In genomic region chr20:13186043-13186774, GRCh38 we compare ENCODE assay signal across 25 cellular contexts. TPM values are rescaled to one million over a fixed set of nuclear protein-coding genes. Genes with fewer than 3 reads are reported as not detected.
DNase-seq lines count a peak whose midpoint lies in the region; FAIRE-seq and TF ChIP-seq lines count a peak whose summit lies in the region.
"Had no signal": no experiment of that assay in that cellular context is flagged by ENCODE, and none has a peak within 500 bp of the region (broad histone marks: within the 10 kb centered on the region; RNA-seq: fewer than 3 reads in every experiment).

No MANE protein-coding gene starts in this region.

- H3K27ac ChIP-seq in HUES48 (ENCODE audit: low read depth, low read length) (peak overlapping the region; percentile 71), H1 (ENCODE audit: low read depth, low read length) (no peak overlapping the region; the same call in 1 of the 2 replicates), iPS-20b (ENCODE audit: low read length) (no peak overlapping the region), Peyer's patch (no peak overlapping the region), esophagus muscularis mucosa (replicated peaks in 1 of 4) (no peak overlapping the region)

- H3K4me1 ChIP-seq in HUES48 (ENCODE audit: control insufficient read depth, insufficient read depth, low read length), result peaks cover 23% of the 10 kb centered on the region
- peaks cover 0 to 3% (median 0%) of the 10 kb centered on the region in 4 experiments; a peak in 4 of 7 replicates for H3K4me1 ChIP-seq in H1 (replicated peaks in 1 of 4; ENCODE audit: control insufficient read depth in 3 of 4, insufficient read depth in 4 of 4, low read length in 3 of 4)
- H3K4me1 ChIP-seq in iPS-20b (ENCODE audit: insufficient read depth, low read length), result peaks cover 15% of the 10 kb centered on the region; the same call in 1 of the 2 replicates
- H3K4me1 ChIP-seq in Peyer's patch, result no peaks in the 10 kb centered on the region
- H3K4me1 ChIP-seq in esophagus muscularis mucosa, result no peaks in the 10 kb centered on the region
- H3K4me1 ChIP-seq: BE2C had no signal

- H3K4me2 ChIP-seq in H1 (ENCODE audit: insufficient read depth in 1 of 2, low read depth in 2 of 2, low read length in 2 of 2), result peak overlapping the region; percentile 28 to 47

- TF ChIP-seq EP300 in H1 (IDR thresholded peaks at IDR 0.05; ENCODE audit: borderline replicate concordance in 1 of 2, low read depth in 2 of 2, low read length in 2 of 2) (no peak), esophagus muscularis mucosa (IDR thresholded peaks at IDR 0.05) (no peak)

- no peak overlapping the region for H2BK15ac ChIP-seq in H1 (ENCODE audit: low read length)

- H4K91ac ChIP-seq in H1 (replicated peaks; ENCODE audit: insufficient read length, low read length), result no peak overlapping the region

- H3K9ac ChIP-seq in HUES48 (ENCODE audit: low read depth, low read length) (no peak overlapping the region), H1 (replicated peaks in 1 of 4; ENCODE audit: extremely low read depth in 1 of 4, low read depth in 3 of 4, low read length in 3 of 4) (no peak overlapping the region), iPS-20b (ENCODE audit: low read depth, low read length) (no peak overlapping the region; the same call in 1 of the 2 replicates)

- TF ChIP-seq POLR2A in H1 (IDR thresholded peaks at IDR 0.05; ENCODE audit: control extremely low read depth in 1 of 2, low read depth in 2 of 2, low read length in 2 of 2) (no peak), Peyer's patch (IDR thresholded peaks at IDR 0.05) (no peak), esophagus muscularis mucosa (IDR thresholded peaks at IDR 0.05; ENCODE audit: low read depth) (no peak)

- H4K20me1 ChIP-seq in H1 (replicated peaks in 1 of 2; ENCODE audit: control insufficient read depth in 1 of 2, insufficient read depth in 2 of 2, low read length in 2 of 2), result no peaks in the 10 kb centered on the region

- H2BK20ac ChIP-seq in H1 (ENCODE audit: low read length), result no peak overlapping the region

- no peak overlapping the region for H3K18ac ChIP-seq in H1 (ENCODE audit: extremely low read depth, low read length)

- H2BK120ac ChIP-seq in H1 (replicated peaks; ENCODE audit: low read depth, low read length), result no peak overlapping the region

- no peaks in the 10 kb centered on the region for H3K9me3 ChIP-seq in HUES48 (ENCODE audit: control insufficient read depth, insufficient read depth, low read length)
- H3K9me3 ChIP-seq in H1 (ENCODE audit: insufficient read depth in 2 of 2, low read depth in 1 of 2, low read length in 1 of 2), result no peaks in the 10 kb centered on the region
- no peaks in the 10 kb centered on the region for H3K9me3 ChIP-seq in iPS-20b (ENCODE audit: insufficient read depth, low read depth, low read length)
- H3K9me3 ChIP-seq in Peyer's patch, result no peaks in the 10 kb centered on the region
- H3K9me3 ChIP-seq in esophagus muscularis mucosa, result peaks cover 0 to 12% (median 3%) of the 10 kb centered on the region in 4 donors
- H3K9me3 ChIP-seq: BE2C had no signal

- H2BK12ac ChIP-seq in H1 (ENCODE audit: low read depth, low read length), result no peak overlapping the region

- WGBS in H1 (ENCODE audit: extremely low coverage in 1 of 2, insufficient coverage in 1 of 2, insufficient read length in 1 of 2, insufficient replicate concordance in 2 of 2, low coverage in 1 of 2, low lambda C conversion rate in 2 of 2, missing lambda C conversion rate in 1 of 2), 2 experiments, result 13% methylated on average over 3 of the region's 3 CpGs; no CpG with 5 or more reads in 1 of the 2 experiments
- WGBS in esophagus muscularis mucosa, result 67% methylated on average over 3 of the region's 3 CpGs

- H3K56ac ChIP-seq in H1 (replicated peaks; ENCODE audit: insufficient read length, low read depth, low read length), result no peak overlapping the region

- no peak for TF ChIP-seq RAD21 in H1 (IDR thresholded peaks at IDR 0.05 in 1 of 2, conservative IDR thresholded peaks at IDR 0.05 in 1 of 2; ENCODE audit: low read depth in 2 of 2, low read length in 2 of 2)

- TF ChIP-seq CTCF in H1 (IDR thresholded peaks at IDR 0.05; ENCODE audit: control extremely low read depth in 1 of 3, insufficient read depth in 1 of 3, low read depth in 1 of 3, low read length in 3 of 3) (no peak), Peyer's patch (IDR thresholded peaks at IDR 0.05) (no peak), esophagus muscularis mucosa (IDR thresholded peaks at IDR 0.05) (no peak)

- no peak overlapping the region for H2AFZ ChIP-seq in H1 (ENCODE audit: low read length)

- no peaks in the 10 kb centered on the region for H3K79me1 ChIP-seq in H1 (ENCODE audit: low read depth, low read length)

- no peak overlapping the region for H3K4ac ChIP-seq in H1 (replicated peaks; ENCODE audit: insufficient read length, low read depth, low read length)

- H3K36me3 ChIP-seq in H7 (replicated peaks; ENCODE audit: control insufficient read depth, insufficient read depth, low read length) (no peaks in the 10 kb centered on the region), HUES48 (ENCODE audit: control insufficient read depth, insufficient read depth, low read length) (no peaks in the 10 kb centered on the region), H1 (ENCODE audit: control insufficient read depth in 2 of 4, insufficient read depth in 4 of 4, low read length in 3 of 4) (no peaks in the 10 kb centered on the region), iPS-20b (ENCODE audit: insufficient read depth, low read depth, low read length) (no peaks in the 10 kb centered on the region), Peyer's patch (no peaks in the 10 kb centered on the region), esophagus muscularis mucosa (no peaks in the 10 kb centered on the region)
- H3K36me3 ChIP-seq: BE2C had no signal

- DNase-seq in H7, result peak; percentile 4
- DNase-seq in H1 (ENCODE audit: low read depth in 1 of 2, low spot score in 2 of 2), result no peak
- DNase-seq in SKM-1 treated with dmso at 0.1 percent for 144 hours (lab: John Stamatoyannopoulos, UW; ENCODE audit: unreplicated experiment), result no peak
- no peak for DNase-seq in Peyer's patch
- no peak for DNase-seq in esophagus muscularis mucosa (ENCODE audit: extremely low spot score)
- DNase-seq: ACHN; BE2C; C1 segment of cervical spinal cord; CD4-positive, CD25-positive, alpha-beta regulatory T cell; CD8-positive, alpha-beta memory T cell; COR-L47; DMS 273 treated with DMSO at 0.1 percent for 48 hours; DMS53; DND-41; EL; Karpas-422; KBM-7 had no signal

- no peak for FAIRE-seq in H1 (lab: Jason Lieb, UNC)
- FAIRE-seq: A204.1, G401.6, GM12891, GM19239, HepG2 had no signal

- no peak overlapping the region for H3K14ac ChIP-seq in H1 (ENCODE audit: insufficient read length)

- no peaks in the 10 kb centered on the region for H3K27me3 ChIP-seq in H7 (ENCODE audit: control insufficient read depth, insufficient read depth, low read length)
- no peaks in the 10 kb centered on the region for H3K27me3 ChIP-seq in HUES48 (ENCODE audit: control insufficient read depth, insufficient read depth, low read length)
- H3K27me3 ChIP-seq in H1 (replicated peaks in 1 of 4; ENCODE audit: control insufficient read depth in 3 of 4, extremely low read depth in 1 of 4, insufficient read depth in 3 of 4, low read length in 3 of 4), result no peaks in the 10 kb centered on the region
- no peaks in the 10 kb centered on the region for H3K27me3 ChIP-seq in iPS-20b (ENCODE audit: insufficient read depth, low read length)
- no peaks in the 10 kb centered on the region for H3K27me3 ChIP-seq in Peyer's patch
- H3K27me3 ChIP-seq in esophagus muscularis mucosa, result no peaks in the 10 kb centered on the region
- H3K27me3 ChIP-seq: BE2C had no signal

- POLR2A ChIA-PET in H1 (lab: Charles Lee; ENCODE audit: partially characterized antibody), result interaction anchor here (1.1 kb wide), 1 partner anchor 35 kb away, joined by 4 read pairs; the partner anchor contains the start of gene ISM1

- no peaks in the 10 kb centered on the region for H3K79me2 ChIP-seq in H1 (ENCODE audit: control insufficient read depth in 1 of 2, insufficient read depth in 2 of 2, low read length in 2 of 2)

- no peak overlapping the region for H4K8ac ChIP-seq in H1 (ENCODE audit: extremely low read depth, insufficient read depth, low read length)

- no peak overlapping the region; the same call in 1 of the 2 replicates for H2BK5ac ChIP-seq in H1 (ENCODE audit: low read depth, low read length)

- no peak overlapping the region for H4K5ac ChIP-seq in H1 (ENCODE audit: insufficient read length, low read depth, low read length)

- no peak overlapping the region for H2AK5ac ChIP-seq in H1 (ENCODE audit: low read depth, low read length)

- 0 out of 2 replicates have a peak, but pooled peaks cover 1% of the 10 kb centered on the region for H3K23me2 ChIP-seq in H1 (ENCODE audit: low read depth, low read length)

- no peak overlapping the region for H3K23ac ChIP-seq in H1 (ENCODE audit: insufficient read length)

- CTCF ChIA-PET in H1 (lab: Charles Lee; ENCODE audit: partially characterized antibody), result interaction anchor here (1.0 kb wide), 1 partner anchor 8 kb away, joined by 3 read pairs; no protein-coding TSS in a partner anchor

- H3K4me3 ChIP-seq in H7 (ENCODE audit: insufficient read depth, low read depth, low read length), result no peak overlapping the region
- H3K4me3 ChIP-seq in HUES48 (ENCODE audit: low read depth, low read length), result no peak overlapping the region; the same call in 1 of the 2 replicates
- H3K4me3 ChIP-seq in H1 (ENCODE audit: extremely low read depth in 1 of 4, insufficient read depth in 2 of 4, low read depth in 3 of 4, low read length in 4 of 4), result peak overlapping the region in 1 of 4 experiments; percentile 22; a peak in 2 of 8 replicates
- peak overlapping the region; percentile 5; the same call in 1 of the 2 replicates for H3K4me3 ChIP-seq in iPS-20b (ENCODE audit: low read length)
- no peak overlapping the region for H3K4me3 ChIP-seq in Peyer's patch
- H3K4me3 ChIP-seq in esophagus muscularis mucosa, result no peak overlapping the region

- intact Hi-C loops in esophagus muscularis mucosa (cut with DNase I), result no loop called here

TF ChIP-seq in H1, 55 proteins besides CTCF, POLR2A, EP300 and RAD21 (continues in another document):
- TF ChIP-seq SP4 (IDR thresholded peaks at IDR 0.05; ENCODE audit: low read length) (no peak), RNF2 (IDR thresholded peaks at IDR 0.05; ENCODE audit: borderline replicate concordance, low read depth, low read length, missing control alignments, poor library complexity, severe bottlenecking) (no peak)

RNA-seq across cellular contexts. Expression of gene ISM1, which starts 34.9 kb away (rescaled TPM):
- total RNA-seq in H7 (2014; rRNA removed; shearing (Covaris generic)), result 0.63 TPM in 1 of 2 replicates, not detected in the other
- total RNA-seq in H1 (2021; fragmentation: NEBNext Ultra II Directional; extraction: Animal tissue kit (Norgen Biotek cat#: 25700)), result 0.78 and 0.97 TPM in 2 replicates
- 0.35 and 0.62 TPM in 2 replicates for polyA plus RNA-seq in H1 (2011; rRNA removed)
- 0.52 TPM for polyA plus RNA-seq in H1 (2011; cell fraction: cytosol; rRNA removed)
- polyA plus RNA-seq in H1 (2011; cell fraction: nucleus; rRNA removed), result 0.74 TPM
- 0.75 to 1.1 TPM (median 0.83 TPM) in 4 replicates for polyA plus RNA-seq in H1 (2012, experiment 1 of 2)
- polyA plus RNA-seq in H1 (2012, experiment 2 of 2), result 0.49 TPM
- polyA plus RNA-seq in H1 (2013, experiment 1 of 2), result 0.51 TPM
- 0.68 TPM for polyA plus RNA-seq in H1 (2013, experiment 2 of 2)
- 0.50 and 0.78 TPM in 2 replicates for polyA minus RNA-seq in H1 (2011; rRNA and poly(A)+ RNA removed)
- not detected for polyA minus RNA-seq in H1 (2011; cell fraction: cytosol; rRNA and poly(A)+ RNA removed)
- 1.1 TPM for polyA minus RNA-seq in H1 (2011; cell fraction: nucleus; rRNA and poly(A)+ RNA removed)
- total RNA-seq in Peyer's patch (1 to 10 TPM in 3 of 4 donors, under 1 TPM in 1; 0.70 to 3.3 (median 1.7) TPM), esophagus muscularis mucosa (1 to 10 TPM; 1.8 to 7.1 (median 4.0) TPM)
- total RNA-seq: HT-29 had no signal
